ENCODE assay signal across 8 cellular contexts in the genomic region with DNA sequence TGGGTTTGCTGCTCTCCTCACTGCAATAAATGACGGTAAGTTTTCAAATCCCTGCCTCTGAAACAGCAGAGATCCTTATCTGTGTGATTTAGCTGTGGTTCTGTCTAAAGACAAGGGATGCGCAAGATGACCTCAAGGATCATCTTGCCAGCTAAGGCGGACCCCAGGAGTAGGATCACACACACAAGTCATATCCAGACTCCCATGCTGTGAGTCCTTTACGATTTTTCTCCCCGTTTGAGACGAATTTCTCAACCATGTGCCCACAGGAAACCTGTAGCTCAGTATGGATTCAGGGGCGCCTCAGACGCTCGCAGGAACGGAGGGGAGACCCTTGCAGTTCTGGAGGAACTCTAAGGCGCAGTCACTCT. TPM values are rescaled to one million over a fixed set of nuclear protein-coding genes. Genes with fewer than 3 reads are reported as not detected.
DNase-seq lines count a peak whose midpoint lies in the region; ATAC-seq and TF ChIP-seq lines count a peak whose summit lies in the region.

No MANE protein-coding gene starts in this region.

- H3K9me3 Mint-ChIP-seq in CD8-positive, alpha-beta memory T cell = no peaks in the 10 kb centered on the region

- H3K27me3 ChIP-seq in CD8-positive, alpha-beta memory T cell (ENCODE audit: insufficient read depth, low read length, poor library complexity, severe bottlenecking) = no peaks in the 10 kb centered on the region
- no peaks in the 10 kb centered on the region for H3K27me3 ChIP-seq in lower lobe of right lung (ENCODE audit: low read depth)
- H3K27me3 ChIP-seq in transverse colon = no peaks in the 10 kb centered on the region

- peaks cover 4 to 7% of the 10 kb centered on the region in 2 donors for H3K27me3 Mint-ChIP-seq in CD8-positive, alpha-beta memory T cell

- 0% methylated on average over 4 to 11 of the region's 11 CpGs for WGBS in transverse colon (ENCODE audit: low coverage in 1 of 2), 2 donors

- H3K4me1 Mint-ChIP-seq in CD8-positive, alpha-beta memory T cell = peaks cover 0 to 8% (median 6%) of the 10 kb centered on the region in 3 donors

- no peak for TF ChIP-seq CTCF in lower lobe of right lung (IDR thresholded peaks at IDR 0.05)
- no peak for TF ChIP-seq CTCF in transverse colon (IDR thresholded peaks at IDR 0.05)
- TF ChIP-seq CTCF in GM10248 (IDR thresholded peaks at IDR 0.05; ENCODE audit: control extremely low read depth, extremely low read depth, low read depth, missing control alignments) = no peak

- no peaks in the 10 kb centered on the region for H3K36me3 ChIP-seq in CD8-positive, alpha-beta memory T cell (ENCODE audit: insufficient read depth, low read length)
- no peaks in the 10 kb centered on the region for H3K36me3 ChIP-seq in lower lobe of right lung
- no peaks in the 10 kb centered on the region for H3K36me3 ChIP-seq in transverse colon

- H3K4me3 ChIP-seq in CD8-positive, alpha-beta memory T cell (ENCODE audit: low read length) = peak overlapping the region; percentile 79
- H3K4me3 ChIP-seq in lower lobe of right lung (peak overlapping the region; percentile 82), transverse colon (peak overlapping the region; percentile 82 to 98 (median 97))

- H3K9me3 ChIP-seq in CD8-positive, alpha-beta memory T cell (ENCODE audit: low read length) = no peaks in the 10 kb centered on the region
- no peaks in the 10 kb centered on the region for H3K9me3 ChIP-seq in lower lobe of right lung
- H3K9me3 ChIP-seq in transverse colon = no peaks in the 10 kb centered on the region

- H3K4me3 Mint-ChIP-seq in CD8-positive, alpha-beta memory T cell = peak overlapping the region in 5 of 7 donors; percentile 93 to 100 (median 97)

- ATAC-seq in GM21390 (IDR thresholded peaks at IDR 0.05; ENCODE audit: unreplicated experiment) = peak; percentile 22
- peak in 1 of 2 donors; percentile 64 for ATAC-seq in lower lobe of right lung

- no peak for TF ChIP-seq EP300 in transverse colon (IDR thresholded peaks at IDR 0.05; ENCODE audit: low read depth)

- in situ Hi-C loops in transverse colon (cut with MboI; ENCODE audit: low pct_ligation_motif_present in 1 of 4, low pct_unique_long_range_greater_than_20kb in 1 of 4, low sequenced_read_pairs in 3 of 4) = no loop called here

- TF ChIP-seq POLR2A in transverse colon (IDR thresholded peaks at IDR 0.05) = no peak

- peak overlapping the region; percentile 81 to 100 (median 100) for H3K27ac Mint-ChIP-seq in CD8-positive, alpha-beta memory T cell

- peak overlapping the region; percentile 85 for H3K27ac ChIP-seq in CD8-positive, alpha-beta memory T cell (ENCODE audit: low read depth, low read length)
- H3K27ac ChIP-seq in caudate nucleus (ENCODE audit: low read depth, low read length) (peak overlapping the region; percentile 91), lower lobe of right lung (peak overlapping the region; percentile 93), transverse colon (peak overlapping the region; percentile 89 to 96 (median 92))

- H3K36me3 Mint-ChIP-seq in CD8-positive, alpha-beta memory T cell = peaks cover 0 to 7% (median 0%) of the 10 kb centered on the region in 3 donors

- intact Hi-C loops in lower lobe of right lung (cut with DNase I) = no loop called here
- intact Hi-C loops in transverse colon (cut with DNase I; ENCODE audit: low total_unique reads) = no loop called here

- CTCF ChIA-PET in CD8-positive, alpha-beta memory T cell (lab: Charles Lee) = interaction anchor here (0.9 to 5.0 kb wide), 25 partner anchors 9 to 568 kb away, joined by 3 to 20 read pairs (median 4); a partner anchor contains a TSS
- CTCF ChIA-PET in GM10248 (lab: Yijun Ruan, JAX) = interaction anchor here (0.5 to 6.1 kb wide), 32 partner anchors 9 to 711 kb away, joined by 3 to 57 read pairs (median 4); a partner anchor contains a TSS

- POLR2A ChIA-PET in CD8-positive, alpha-beta memory T cell (lab: Charles Lee) = interaction anchor here (0.6 to 2.0 kb wide), 5 partner anchors 75 to 654 kb away, joined by 3 to 7 read pairs (median 4); a partner anchor contains a TSS
- POLR2A ChIA-PET in GM10248 (lab: Yijun Ruan, JAX) = no interaction called here

- H3K4me1 ChIP-seq in CD8-positive, alpha-beta memory T cell (ENCODE audit: insufficient read depth, low read length) = peaks cover 39% of the 10 kb centered on the region
- peaks cover 35% of the 10 kb centered on the region for H3K4me1 ChIP-seq in lower lobe of right lung
- peaks cover 5 to 34% (median 19%) of the 10 kb centered on the region in 4 donors for H3K4me1 ChIP-seq in transverse colon

- DNase-seq in CD8-positive, alpha-beta memory T cell = no peak
- peak; percentile 15 for DNase-seq in MV-4-11 (lab: John Stamatoyannopoulos, UW)
- no peak for DNase-seq in caudate nucleus (lab: John Stamatoyannopoulos, UW)
- no peak for DNase-seq in lower lobe of right lung
- DNase-seq in transverse colon = no peak
- DNase-seq in GM10248 (ENCODE audit: extremely low spot score) = no peak
- no peak for DNase-seq in hepatic stellate cell (ENCODE audit: low spot score)

RNA-seq across cellular contexts. Expression of a gene that starts 11.1 kb away (rescaled TPM):
- total RNA-seq in CD8-positive, alpha-beta memory T cell = 100 to 1,000 TPM; 113 to 114 TPM
- 90.2 TPM for polyA plus RNA-seq in CD8-positive, alpha-beta memory T cell
- 142 TPM for total RNA-seq in lower lobe of right lung
- 100 to 1,000 TPM; 109 to 134 (median 122) TPM for total RNA-seq in transverse colon

RNA-seq across cellular contexts. Expression of a gene that starts 30.2 kb away (rescaled TPM):
- total RNA-seq in CD8-positive, alpha-beta memory T cell = 1 to 10 TPM; 2.7 to 3.2 TPM
- polyA plus RNA-seq in CD8-positive, alpha-beta memory T cell = 2.6 TPM
- total RNA-seq in lower lobe of right lung = 10.0 TPM
- 1 to 10 TPM in 1 of 4 donors, under 1 TPM in 1, not detected in 2; 0.82 to 1.3 TPM for total RNA-seq in transverse colon

RNA-seq across cellular contexts. Expression of a gene that starts 30.3 kb away (rescaled TPM):
- 10 to 100 TPM; 75.5 to 86.6 TPM for total RNA-seq in CD8-positive, alpha-beta memory T cell
- 55.5 TPM for polyA plus RNA-seq in CD8-positive, alpha-beta memory T cell
- total RNA-seq in lower lobe of right lung = 14.5 TPM
- total RNA-seq in transverse colon = 1 to 10 TPM in 2 of 4 donors, not detected in 2; 2.3 to 7.0 TPM

RNA-seq across cellular contexts. Expression of a gene that starts 48.0 kb away (rescaled TPM):
- total RNA-seq in CD8-positive, alpha-beta memory T cell = 1 to 10 TPM; 1.8 to 1.9 TPM
- polyA plus RNA-seq in CD8-positive, alpha-beta memory T cell = 0.13 TPM
- 4.2 TPM for total RNA-seq in lower lobe of right lung
- 1 to 10 TPM in 3 of 4 donors, under 1 TPM in 1; 0.37 to 6.1 (median 3.5) TPM for total RNA-seq in transverse colon

RNA-seq across cellular contexts. Expression of a gene that starts 50.5 kb away (rescaled TPM):
- total RNA-seq in CD8-positive, alpha-beta memory T cell = 1 to 10 TPM; 1.1 to 1.4 TPM
- 1.2 TPM for polyA plus RNA-seq in CD8-positive, alpha-beta memory T cell
- total RNA-seq in lower lobe of right lung = 27.5 TPM
- total RNA-seq in transverse colon = 10 to 100 TPM; 29.7 to 46.4 (median 41.9) TPM
